11 cellular contexts compared by ENCODE assay signal in genomic region chr22:39242389-39242808, GRCh38. TPM values are rescaled to one million over a fixed set of nuclear protein-coding genes. Genes with fewer than 3 reads are reported as not detected.
DNase-seq lines count a peak whose midpoint lies in the region; ATAC-seq, FAIRE-seq and TF ChIP-seq lines count a peak whose summit lies in the region.
"Had no signal": no experiment of that assay in that cellular context is flagged by ENCODE, and none has a peak within 500 bp of the region (broad histone marks: within the 10 kb centered on the region; RNA-seq: fewer than 3 reads in every experiment).

No MANE protein-coding gene starts in this region.

- H3K23ac ChIP-seq in IMR-90 (ENCODE audit: low read depth, low read length): no peak overlapping the region

- H2BK20ac ChIP-seq in IMR-90 (ENCODE audit: low read depth, low read length): no peak overlapping the region

- in situ Hi-C loops in IMR-90 (cut with MboI; ENCODE audit: low sequenced_read_pairs): no loop called here

- ATAC-seq in IMR-90 (ENCODE audit: low read depth) (no peak), HG02588 (IDR thresholded peaks at IDR 0.05; ENCODE audit: unreplicated experiment) (no peak)
- no peak for ATAC-seq in naive thymus-derived CD4-positive, alpha-beta T cell

- 3% methylated on average over 24 of the region's 54 CpGs; no CpG with 5 or more reads in 1 of the 2 experiments for WGBS in IMR-90 (ENCODE audit: extremely low coverage in 2 of 2, insufficient read length in 1 of 2), 2 experiments
- WGBS in endodermal cell (ENCODE audit: insufficient coverage in 1 of 2, insufficient read length in 1 of 2), 2 experiments: 0 to 1% methylated on average over 16 to 54 of the region's 54 CpGs

- TF ChIP-seq RAD21 in IMR-90 (IDR thresholded peaks at IDR 0.05; ENCODE audit: low read length): no peak

- H3K14ac ChIP-seq in IMR-90 (replicated peaks; ENCODE audit: low read depth, low read length): no peak overlapping the region

- H3K36me3 ChIP-seq in IMR-90 (ENCODE audit: control insufficient read depth, insufficient read depth, low read length): no peaks in the 10 kb centered on the region
- H3K36me3 ChIP-seq in endodermal cell (ENCODE audit: control insufficient read depth, insufficient read depth, low read length): no peaks in the 10 kb centered on the region
- H3K36me3 ChIP-seq in naive thymus-derived CD4-positive, alpha-beta T cell (ENCODE audit: control insufficient read depth in 2 of 3, insufficient read depth in 3 of 3, low read length in 3 of 3): no peaks in the 10 kb centered on the region

- H3K36me3 Mint-ChIP-seq in endodermal cell (ENCODE audit: low read depth): no peaks in the 10 kb centered on the region
- H3K36me3 Mint-ChIP-seq in naive thymus-derived CD4-positive, alpha-beta T cell: peaks cover 0 to 3% (median 0%) of the 10 kb centered on the region in 5 donors

- no peak overlapping the region for H3K4ac ChIP-seq in IMR-90 (ENCODE audit: low read depth, low read length)

- H3K4me1 ChIP-seq in IMR-90 (ENCODE audit: control insufficient read depth, insufficient read depth, low read length): peaks cover 5% of the 10 kb centered on the region; the same call in 1 of the 2 replicates
- peaks cover 2% of the 10 kb centered on the region for H3K4me1 ChIP-seq in endodermal cell (ENCODE audit: control insufficient read depth, insufficient read depth, low read length)
- peaks cover 42 to 45% of the 10 kb centered on the region in 2 donors for H3K4me1 ChIP-seq in naive thymus-derived CD4-positive, alpha-beta T cell (ENCODE audit: control insufficient read depth in 2 of 2, insufficient read depth in 2 of 2, low read length in 2 of 2)

- peak overlapping the region; percentile 69 for H2AFZ ChIP-seq in IMR-90 (replicated peaks; ENCODE audit: low read length, poor library complexity)

- H3K4me2 ChIP-seq in IMR-90 (ENCODE audit: low read depth, low read length): no peak overlapping the region; the same call in 1 of the 2 replicates

- no peaks in the 10 kb centered on the region for H3K9me1 ChIP-seq in IMR-90 (ENCODE audit: insufficient read depth, low read length)

- TF ChIP-seq POLR2A in IMR-90 (IDR thresholded peaks at IDR 0.05; ENCODE audit: low read depth, low read length): no peak
- no peak for TF ChIP-seq POLR2A in GM12892 (IDR thresholded peaks at IDR 0.05; ENCODE audit: low read depth, low read length)

- no TSS peak for BruUV-seq in IMR-90 (replicated peaks; lab: Mats Ljungman, UMichigan)

- H2BK15ac ChIP-seq in IMR-90 (ENCODE audit: low read depth, low read length): no peak overlapping the region

- H3K4me3 Mint-ChIP-seq in endodermal cell: peak overlapping the region; percentile 76
- peak overlapping the region in 4 of 10 donors; percentile 85 to 97 (median 90) for H3K4me3 Mint-ChIP-seq in naive thymus-derived CD4-positive, alpha-beta T cell

- dilution Hi-C loops in IMR-90 (cut with HindIII; ENCODE audit: low sequenced_read_pairs, unreplicated experiment): no loop called here

- H3K79me1 ChIP-seq in IMR-90 (ENCODE audit: low read depth in 1 of 2, low read length in 2 of 2): no peaks in the 10 kb centered on the region

- H3K27ac ChIP-seq in 22Rv1 (peak overlapping the region; percentile 98), IMR-90 (ENCODE audit: insufficient read depth, low read length) (no peak overlapping the region), endodermal cell (ENCODE audit: low read depth, low read length) (no peak overlapping the region)
- peak overlapping the region; percentile 49 for H3K27ac ChIP-seq in naive thymus-derived CD4-positive, alpha-beta T cell (ENCODE audit: low read depth, low read length)

- H3K9me3 Mint-ChIP-seq in endodermal cell: no peaks in the 10 kb centered on the region
- H3K9me3 Mint-ChIP-seq in naive thymus-derived CD4-positive, alpha-beta T cell: peaks cover 0 to 3% (median 0%) of the 10 kb centered on the region in 11 donors
- H3K9me3 Mint-ChIP-seq: activated naive CD4-positive, alpha-beta T cell treated with anti-CD3 and anti-CD28 coated beads, Interleukin-2, amount 50 U/mL, for 72 hours; T-helper 1 cell treated with Interleukin-12 subunit alpha and Interleukin-12 subunit beta and Interleukin-4 antibody, amounts not matched to agents 30 μg/mL and 1 μg/mL, for 36 hours had no signal

- no peak for FAIRE-seq in GM12892 (lab: Jason Lieb, UNC)

- H3K9ac ChIP-seq in IMR-90 (ENCODE audit: low read depth, low read length) (no peak overlapping the region), endodermal cell (ENCODE audit: extremely low read depth, low read length, poor library complexity, severe bottlenecking) (peak overlapping the region; percentile 20)

- H2AK5ac ChIP-seq in IMR-90 (ENCODE audit: low read depth, low read length): no peak overlapping the region

- H3K4me1 Mint-ChIP-seq in endodermal cell: peaks cover 20% of the 10 kb centered on the region
- peaks cover 38 to 61% (median 53%) of the 10 kb centered on the region in 7 donors for H3K4me1 Mint-ChIP-seq in naive thymus-derived CD4-positive, alpha-beta T cell

- POLR2A ChIA-PET in IMR-90 (lab: Charles Lee; ENCODE audit: unreplicated experiment): no interaction called here
- POLR2A ChIA-PET in naive thymus-derived CD4-positive, alpha-beta T cell (lab: Charles Lee): interaction anchor here (1.0 to 9.0 kb wide), 6 partner anchors 9 to 90 kb away, joined by 3 to 93 read pairs (median 28); partner anchors contain the start of genes CBX7 and RPL3

- no peak overlapping the region for H3K18ac ChIP-seq in IMR-90 (ENCODE audit: low read depth, low read length)

- no peak for TF ChIP-seq CTCF in 22Rv1 (IDR thresholded peaks at IDR 0.05)
- TF ChIP-seq CTCF in IMR-90 (conservative IDR thresholded peaks at IDR 0.05; ENCODE audit: low read depth, low read length): no peak
- no peak for TF ChIP-seq CTCF in endodermal cell (conservative IDR thresholded peaks at IDR 0.05)

- peaks cover 37% of the 10 kb centered on the region for H3K27me3 Mint-ChIP-seq in endodermal cell (ENCODE audit: insufficient read depth)
- H3K27me3 Mint-ChIP-seq in naive thymus-derived CD4-positive, alpha-beta T cell: peaks cover 0 to 75% (median 20%) of the 10 kb centered on the region in 5 donors

- CTCF ChIA-PET in IMR-90 (lab: Yijun Ruan, JAX): no interaction called here
- CTCF ChIA-PET in naive thymus-derived CD4-positive, alpha-beta T cell (lab: Charles Lee): interaction anchor here (0.5 to 1.9 kb wide), 3 partner anchors 71 to 106 kb away, joined by 3 to 6 read pairs (median 5); no protein-coding TSS in a partner anchor

- no peak overlapping the region for H4K91ac ChIP-seq in IMR-90 (ENCODE audit: insufficient read depth, low read depth, low read length)

- DNase-seq in IMR-90: no peak
- DNase-seq in endodermal cell: no peak
- DNase-seq in naive thymus-derived CD4-positive, alpha-beta T cell: no peak
- DNase-seq in GM19238 (ENCODE audit: insufficient read length, low spot score): no peak
- no peak for DNase-seq in NCI-H82 (lab: John Stamatoyannopoulos, UW)
- DNase-seq in GM12892 (ENCODE audit: insufficient read length): no peak
- DNase-seq: NCI-H1436 treated with DMSO at 0.1 percent for 48 hours had no signal

- H3K9me3 ChIP-seq in IMR-90 (ENCODE audit: control insufficient read depth, insufficient read depth, low read length) (no peaks in the 10 kb centered on the region), endodermal cell (ENCODE audit: control insufficient read depth, low read length) (no peaks in the 10 kb centered on the region)
- H3K9me3 ChIP-seq in naive thymus-derived CD4-positive, alpha-beta T cell (ENCODE audit: control insufficient read depth in 2 of 3, low read length in 3 of 3): no peaks in the 10 kb centered on the region

- intact Hi-C loops in IMR-90 (cut with micrococcal nuclease): no loop called here
- intact Hi-C loops in naive thymus-derived CD4-positive, alpha-beta T cell (cut with micrococcal nuclease): loop anchor here (1.0 to 5.0 kb wide), 6 partner anchors 35 to 735 kb away; partner anchors contain the start of genes CBX7 (in 1 of the 2), DDX17 (in 1 of the 2) and RPL3 (in 1 of the 2)

- no peak overlapping the region for H3K56ac ChIP-seq in IMR-90 (ENCODE audit: extremely low read depth, insufficient read depth, low read length)

- no peak overlapping the region for H3K27ac Mint-ChIP-seq in endodermal cell
- peak overlapping the region in 1 of 9 donors; percentile 88 for H3K27ac Mint-ChIP-seq in naive thymus-derived CD4-positive, alpha-beta T cell

- H4K5ac ChIP-seq in IMR-90 (ENCODE audit: low read depth, low read length): no peak overlapping the region

- no peak overlapping the region for H2BK120ac ChIP-seq in IMR-90 (ENCODE audit: low read depth, low read length)

- no peak overlapping the region for H2BK5ac ChIP-seq in IMR-90 (ENCODE audit: low read depth, low read length, poor library complexity, severe bottlenecking)

- H3K27me3 ChIP-seq in IMR-90 (ENCODE audit: control insufficient read depth, insufficient read depth, low read length) (peaks cover 64% of the 10 kb centered on the region), endodermal cell (ENCODE audit: control insufficient read depth, insufficient read depth, low read length, poor library complexity, severe bottlenecking) (peaks cover 36% of the 10 kb centered on the region)
- peaks cover 0 to 4% of the 10 kb centered on the region in 2 donors for H3K27me3 ChIP-seq in naive thymus-derived CD4-positive, alpha-beta T cell (ENCODE audit: control insufficient read depth in 2 of 2, insufficient read depth in 2 of 2, low read length in 2 of 2)

- H4K8ac ChIP-seq in IMR-90 (ENCODE audit: low read depth in 2 of 2, low read length in 2 of 2): no peak overlapping the region

- H3K4me3 ChIP-seq in IMR-90 (ENCODE audit: insufficient read depth, low read depth, low read length) (0 out of 2 replicates have a peak overlapping the region, but pooled peaks have one; percentile 15), endodermal cell (ENCODE audit: low read length) (peak overlapping the region; percentile 71)
- peak overlapping the region; percentile 66 for H3K4me3 ChIP-seq in naive thymus-derived CD4-positive, alpha-beta T cell (ENCODE audit: low read length)

- H2AK9ac ChIP-seq in IMR-90 (replicated peaks; ENCODE audit: low read depth, low read length, poor library complexity): no peak overlapping the region

- H4K20me1 ChIP-seq in IMR-90 (ENCODE audit: insufficient read depth, low read length): peaks cover 6% of the 10 kb centered on the region; the same call in 1 of the 2 replicates

TF ChIP-seq in IMR-90, 13 proteins besides CTCF, POLR2A, EP300 and RAD21 (continues in another document):
- no peak for TF ChIP-seq MAFK (IDR thresholded peaks at IDR 0.05; ENCODE audit: low read depth, low read length)
- TF ChIP-seq CEBPB (IDR thresholded peaks at IDR 0.05; ENCODE audit: low read depth, low read length): no peak
- TF ChIP-seq RCOR1 (IDR thresholded peaks at IDR 0.05; ENCODE audit: insufficient replicate concordance, low read length): no peak

RNA-seq across cellular contexts. Expression of gene PDGFB, which starts 2.4 kb away (rescaled TPM):
- total RNA-seq in IMR-90 (2012; rRNA removed) (not detected in 2 replicates), endodermal cell (10 to 100 TPM in 1 of 2 donors, 1 to 10 TPM in 1; 5.9 to 10.4 TPM)
- 0.07 and 0.09 TPM in 2 replicates for polyA plus RNA-seq in IMR-90 (2012; rRNA removed)
- 0.09 and 0.10 TPM in 2 replicates for polyA plus RNA-seq in IMR-90 (2012; cell fraction: cytosol; rRNA removed)
- 0.06 and 0.09 TPM in 2 replicates for polyA plus RNA-seq in IMR-90 (2012; cell fraction: nucleus; rRNA removed; ENCODE audit: low replicate concordance)
- 3.5 TPM for polyA plus RNA-seq in endodermal cell (2013, experiment 1 of 2)
- polyA plus RNA-seq in endodermal cell (2013, experiment 2 of 2): 3.3 TPM
- total RNA-seq in naive thymus-derived CD4-positive, alpha-beta T cell: 1 to 10 TPM in 4 of 5 experiments, under 1 TPM in 1; 0.56 to 9.5 (median 2.3) TPM
- 1 to 10 TPM; 1.4 to 5.8 TPM for polyA plus RNA-seq in naive thymus-derived CD4-positive, alpha-beta T cell
- 0.64 TPM for polyA plus RNA-seq in GM12892 (2012; ENCODE audit: missing spikeins)

Comparison
In these comparisons a context has a peak if more than half of its experiments do, and no peak if none do; other contexts are left out.
1. H3K27ac ChIP-seq: peak in 22Rv1 (single experiment) and naive thymus-derived CD4-positive, alpha-beta T cell (single experiment); none in IMR-90 (single experiment) and endodermal cell (single experiment).
2. H3K4me3 ChIP-seq: peak in every context shown above with its lines; median percentile 71 in endodermal cell; 66 in naive thymus-derived CD4-positive, alpha-beta T cell; 15 in IMR-90.